ENCODE assay signal across 27 cellular contexts in genomic region chr18:70046796-70047195, GRCh38.
DNase-seq lines count a peak whose midpoint lies in the region; ATAC-seq, FAIRE-seq and TF ChIP-seq lines count a peak whose summit lies in the region.
"Had no signal": no experiment of that assay in that cellular context is flagged by ENCODE, and none has a peak within 500 bp of the region (broad histone marks: within the 10 kb centered on the region; RNA-seq: fewer than 3 reads in every experiment).

No MANE protein-coding gene starts in this region.

- H3K4me3 ChIP-seq in mammary epithelial cell (replicated peaks in 1 of 3; ENCODE audit: insufficient read depth in 1 of 3, low read depth in 2 of 3, low read length in 3 of 3) (peak overlapping the region; percentile 55 to 100 (median 83)), small intestine (ENCODE audit: low read depth in 1 of 2, low read length in 2 of 2) (no peak overlapping the region)
- H3K4me3 ChIP-seq: hepatocyte, K562, tibial nerve had no signal

- TF ChIP-seq CTCF in mammary epithelial cell (conservative IDR thresholded peaks at IDR 0.05 in 1 of 2, IDR thresholded peaks at IDR 0.05 in 1 of 2; ENCODE audit: extremely low read depth in 1 of 2, insufficient read depth in 1 of 2, low read depth in 1 of 2, low read length in 2 of 2): no peak

- FAIRE-seq in small intestine (lab: Jason Lieb, UNC): no peak
- FAIRE-seq: K562 had no signal

- H3K9me3 ChIP-seq in mammary epithelial cell (replicated peaks; ENCODE audit: insufficient read depth, low read length): no peaks in the 10 kb centered on the region
- no peaks in the 10 kb centered on the region for H3K9me3 ChIP-seq in small intestine (ENCODE audit: control insufficient read depth, low read depth)
- H3K9me3 ChIP-seq: tibial nerve had no signal

- H3K27ac ChIP-seq in mammary epithelial cell (ENCODE audit: insufficient read depth, low read depth, low read length) (peak overlapping the region; percentile 97), small intestine (ENCODE audit: low read depth in 1 of 2, low read length in 1 of 2) (no peak overlapping the region)
- H3K27ac ChIP-seq: brain microvascular endothelial cell, C4-2B, hepatocyte had no signal

- ATAC-seq in Right ventricle myocardium superior (ENCODE audit: poor library complexity) (peak; percentile 32), Right ventricle myocardium inferior (no peak)
- ATAC-seq: HCT116; K562; stimulated activated naive CD8-positive, alpha-beta T cell treated with anti-CD3 and anti-CD28 coated beads, Interleukin-15, amount 100 ng/mL, for 72 hours had no signal

- peaks cover 57% of the 10 kb centered on the region for H3K79me2 ChIP-seq in mammary epithelial cell (ENCODE audit: insufficient read depth, low read length)
- H3K79me2 ChIP-seq: hepatocyte had no signal

- peak overlapping the region; percentile 88 for H3K9ac ChIP-seq in mammary epithelial cell (ENCODE audit: insufficient read depth, low read length)

- WGBS in mammary epithelial cell (ENCODE audit: low coverage, missing lambda C conversion rate): 8% methylated on average over 1 of the region's 1 CpG
- 69 to 81% (median 71%) methylated on average over 1 of the region's 1 CpG for WGBS in small intestine, 3 donors

- H3K36me3 ChIP-seq in mammary epithelial cell (ENCODE audit: insufficient read depth, low read length) (peaks cover 7% of the 10 kb centered on the region), small intestine (ENCODE audit: control insufficient read depth in 2 of 2, insufficient read depth in 2 of 2, low read length in 2 of 2) (peaks cover 0 to 1% of the 10 kb centered on the region in 2 donors)
- H3K36me3 ChIP-seq: brain microvascular endothelial cell had no signal

- BruUV-seq in mammary epithelial cell (replicated peaks; lab: Mats Ljungman, UMichigan): no TSS peak

- peak overlapping the region; percentile 46 for H2AFZ ChIP-seq in mammary epithelial cell (ENCODE audit: low read depth, low read length)
- H2AFZ ChIP-seq: hepatocyte had no signal

- no peaks in the 10 kb centered on the region for H3K27me3 ChIP-seq in mammary epithelial cell (ENCODE audit: insufficient read depth, low read length)
- no peaks in the 10 kb centered on the region for H3K27me3 ChIP-seq in small intestine (ENCODE audit: control insufficient read depth in 2 of 2, insufficient read depth in 2 of 2, low read length in 2 of 2)
- H3K27me3 ChIP-seq: brain microvascular endothelial cell, hepatocyte, tibial nerve had no signal

- DNase-seq in Right ventricle myocardium superior: no peak
- no peak for DNase-seq in Right ventricle myocardium inferior (ENCODE audit: missing footprints)
- DNase-seq in mammary epithelial cell: peak; percentile 21
- peak; percentile 3 for DNase-seq in glomerular visceral epithelial cell (ENCODE audit: extremely low spot score)
- no peak for DNase-seq in small intestine
- no peak for DNase-seq in HK-2 (ENCODE audit: unreplicated experiment)
- no peak for DNase-seq in NCI-H146 treated with DMSO at 0.1 percent for 48 hours (lab: John Stamatoyannopoulos, UW; ENCODE audit: unreplicated experiment)
- DNase-seq in DMS53 (lab: John Stamatoyannopoulos, UW): no peak
- DNase-seq: activated B cell treated with CpG ODN at 0.5 μM for 24 hours; activated CD4-positive, alpha-beta memory T cell treated with anti-CD3 and anti-CD28 coated beads for 36 hours; activated effector memory CD4-positive, alpha-beta T cell treated with anti-CD3 and anti-CD28 coated beads, Interleukin-2, amount 50 U/mL, for 16 hours; brain microvascular endothelial cell; Calu3; EL; foreskin melanocyte; naive B cell; NCI-H146; NCI-H2171 treated with DMSO at 0.1 percent for 48 hours; NCI-H526; occipital lobe; stimulated activated naive CD8-positive, alpha-beta T cell treated with anti-CD3 and anti-CD28 coated beads, Interleukin-15, amount 100 ng/mL, for 72 hours; T1000 had no signal

- CTCF ChIA-PET in mammary epithelial cell (lab: Charles Lee; ENCODE audit: low non-redundant PET): no interaction called here

- H4K20me1 ChIP-seq in mammary epithelial cell (ENCODE audit: insufficient read depth, low read length): no peaks in the 10 kb centered on the region

- in situ Hi-C loops in mammary epithelial cell (cut with MboI; ENCODE audit: low sequenced_read_pairs in 2 of 2): no loop called here

- H3K4me1 ChIP-seq in mammary epithelial cell (ENCODE audit: insufficient read depth, low read length): peaks cover 24% of the 10 kb centered on the region
- H3K4me1 ChIP-seq in small intestine (ENCODE audit: control insufficient read depth in 2 of 2, insufficient read depth in 1 of 2, low read depth in 1 of 2, low read length in 1 of 2): no peaks in the 10 kb centered on the region

- intact Hi-C loops in Right ventricle myocardium superior (cut with DNase I): no loop called here
- intact Hi-C loops in Right ventricle myocardium inferior (cut with DNase I): loop anchor here (5.0 to 10.0 kb wide), 2 partner anchors 44 to 112 kb away; no protein-coding TSS in a partner anchor
- intact Hi-C loops in mammary epithelial cell (cut with micrococcal nuclease): loop anchor here (5.0 kb wide), 1 partner anchor 286 kb away; no protein-coding TSS in a partner anchor

- dilution Hi-C loops in mammary epithelial cell (cut with HindIII; ENCODE audit: low sequenced_read_pairs): no loop called here

- H3K4me2 ChIP-seq in mammary epithelial cell (ENCODE audit: insufficient read depth, low read depth, low read length): peak overlapping the region; percentile 86
- H3K4me2 ChIP-seq: hepatocyte had no signal

Comparison
In these comparisons a context has a peak if more than half of its experiments do, and no peak if none do; other contexts are left out.
1. DNase-seq: peak in mammary epithelial cell (single experiment) and glomerular visceral epithelial cell (single experiment); none in Right ventricle myocardium superior (single experiment), Right ventricle myocardium inferior (single experiment), small intestine (single experiment), HK-2 (single experiment), NCI-H146 treated with DMSO at 0.1 percent for 48 hours (single experiment) and DMS53 (single experiment).
2. H3K4me3 ChIP-seq: peak in mammary epithelial cell (3 of 3); none in small intestine (0 of 2).